Comparison of ENCODE assay signal across 11 cellular contexts in the genomic region with DNA sequence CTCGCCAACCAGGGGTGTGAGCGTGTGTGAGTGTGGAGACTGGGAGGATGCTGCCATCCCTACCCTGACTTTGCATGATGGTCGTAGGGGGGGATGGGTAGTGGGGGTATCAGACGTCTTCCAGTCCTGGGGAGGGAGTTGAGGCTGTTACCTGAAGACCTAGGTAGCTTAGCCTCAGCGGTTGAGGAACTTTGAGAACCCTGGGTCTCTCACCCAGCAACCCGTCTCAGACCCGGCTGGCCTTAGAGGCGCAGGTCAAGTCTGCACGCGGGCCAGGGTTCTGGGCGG. TPM values are rescaled to one million over a fixed set of nuclear protein-coding genes. Genes with fewer than 3 reads are reported as not detected.
DNase-seq lines count a peak whose midpoint lies in the region; ATAC-seq, FAIRE-seq and TF ChIP-seq lines count a peak whose summit lies in the region.
"Had no signal": no experiment of that assay in that cellular context is flagged by ENCODE, and none has a peak within 500 bp of the region (broad histone marks: within the 10 kb centered on the region; RNA-seq: fewer than 3 reads in every experiment).

No MANE protein-coding gene starts in this region.

- H2AK5ac ChIP-seq in trophoblast cell (ENCODE audit: low read length), result no peak overlapping the region

- peak overlapping the region; percentile 84 for H3K4me3 Mint-ChIP-seq in endodermal cell

- peak overlapping the region; percentile 44 for H2BK12ac ChIP-seq in trophoblast cell (ENCODE audit: low read length)

- H2BK120ac ChIP-seq in trophoblast cell (ENCODE audit: insufficient read depth, low read length, poor library complexity), result no peak overlapping the region

- peak overlapping the region; percentile 39 for H3K9ac ChIP-seq in HUES6 (ENCODE audit: low read length)
- H3K9ac ChIP-seq in endodermal cell (ENCODE audit: extremely low read depth, low read length, poor library complexity, severe bottlenecking), result no peak overlapping the region
- peak overlapping the region; percentile 30 for H3K9ac ChIP-seq in trophoblast cell (ENCODE audit: low read length)

- H3K4me2 ChIP-seq in trophoblast cell (ENCODE audit: low read length), result peak overlapping the region; percentile 95

- H4K12ac ChIP-seq in trophoblast cell (ENCODE audit: low read depth, low read length), result no peak overlapping the region

- H3K14ac ChIP-seq in trophoblast cell (ENCODE audit: low read length), result peak overlapping the region; percentile 29

- 17 to 18% methylated on average over 2 to 11 of the region's 11 CpGs for WGBS in endodermal cell (ENCODE audit: insufficient coverage in 1 of 2, insufficient read length in 1 of 2), 2 experiments
- WGBS in trophoblast cell (ENCODE audit: extremely low coverage, insufficient coverage, insufficient read length), result no CpG with 5 or more reads among the region's 11 CpGs

- FAIRE-seq in HTR-8/SVneo (lab: Jason Lieb, UNC), result no peak

- H3K79me2 ChIP-seq in trophoblast cell (ENCODE audit: control insufficient read depth, insufficient read depth, low read length, poor library complexity), result peaks cover 26% of the 10 kb centered on the region

- H3K27ac ChIP-seq in HUES6 (ENCODE audit: low read depth, low read length), result no peak overlapping the region
- no peak overlapping the region for H3K27ac ChIP-seq in endodermal cell (ENCODE audit: low read depth, low read length)
- H3K27ac ChIP-seq in trophoblast cell (ENCODE audit: low read depth, low read length), result peak overlapping the region; percentile 84

- peaks cover 33% of the 10 kb centered on the region for H3K4me1 Mint-ChIP-seq in endodermal cell

- peaks cover 3% of the 10 kb centered on the region for H3K27me3 Mint-ChIP-seq in endodermal cell (ENCODE audit: insufficient read depth)
- H3K27me3 Mint-ChIP-seq: activated CD8-positive, alpha-beta memory T cell treated with anti-CD3 and anti-CD28 coated beads, Interleukin-2, amount 10 ng/mL, durations not matched to agents 7 days and 5 days had no signal

- H3K36me3 ChIP-seq in BE2C (peaks cover 37% of the 10 kb centered on the region), HUES6 (ENCODE audit: control insufficient read depth, insufficient read depth, low read length) (peaks cover 26% of the 10 kb centered on the region), endodermal cell (ENCODE audit: control insufficient read depth, insufficient read depth, low read length) (peaks cover 25% of the 10 kb centered on the region), trophoblast cell (ENCODE audit: control insufficient read depth in 1 of 2, insufficient read depth in 2 of 2, low read length in 2 of 2) (peaks cover 33 to 36% of the 10 kb centered on the region in 2 experiments)

- peak overlapping the region; percentile 62 for H3K23ac ChIP-seq in trophoblast cell (ENCODE audit: low read length)

- DNase-seq in BE2C (no peak), endodermal cell (no peak), trophoblast cell (no peak), SHP77 treated with DMSO at 0.1 percent for 48 hours (lab: John Stamatoyannopoulos, UW) (no peak), HTR-8/SVneo (ENCODE audit: insufficient read length, low spot score) (no peak)
- DNase-seq: activated CD8-positive, alpha-beta memory T cell treated with anti-CD3 and anti-CD28 coated beads, Interleukin-2, amount 10 ng/mL, durations not matched to agents 7 days and 5 days; NCI-H2081 had no signal

- peaks cover 45% of the 10 kb centered on the region for H3K79me1 ChIP-seq in trophoblast cell (ENCODE audit: low read length)

- H4K8ac ChIP-seq in trophoblast cell (ENCODE audit: low read depth, low read length), result no peak overlapping the region

- H3K9me3 Mint-ChIP-seq in endodermal cell, result no peaks in the 10 kb centered on the region

- peak overlapping the region; percentile 17 for H3K18ac ChIP-seq in trophoblast cell (ENCODE audit: low read length)

- H2BK5ac ChIP-seq in trophoblast cell (ENCODE audit: low read depth, low read length, poor library complexity), result no peak overlapping the region

- peak overlapping the region; percentile 70 for H4K91ac ChIP-seq in trophoblast cell (ENCODE audit: low read depth, low read length)

- no peaks in the 10 kb centered on the region for H3K9me3 ChIP-seq in BE2C
- H3K9me3 ChIP-seq in HUES6 (ENCODE audit: control insufficient read depth, insufficient read depth, low read depth, low read length), result no peaks in the 10 kb centered on the region
- H3K9me3 ChIP-seq in endodermal cell (ENCODE audit: control insufficient read depth, low read length), result no peaks in the 10 kb centered on the region
- no peaks in the 10 kb centered on the region for H3K9me3 ChIP-seq in trophoblast cell (ENCODE audit: insufficient read depth, low read depth, low read length)

- H2AFZ ChIP-seq in trophoblast cell (ENCODE audit: insufficient read depth, low read length, poor library complexity), result no peak overlapping the region

- ATAC-seq in HG03460 (IDR thresholded peaks at IDR 0.05; ENCODE audit: unreplicated experiment), result no peak
- no peak for ATAC-seq in GM18520 (IDR thresholded peaks at IDR 0.05; ENCODE audit: unreplicated experiment)
- ATAC-seq: activated CD8-positive, alpha-beta memory T cell treated with anti-CD3 and anti-CD28 coated beads, Interleukin-2, amount 10 ng/mL, durations not matched to agents 7 days and 5 days; sciatic nerve had no signal

- H3K27me3 ChIP-seq in BE2C (no peaks in the 10 kb centered on the region), HUES6 (ENCODE audit: control insufficient read depth, insufficient read depth, low read length) (0 out of 2 replicates have a peak, but pooled peaks cover under 1% of the 10 kb centered on the region), endodermal cell (ENCODE audit: control insufficient read depth, insufficient read depth, low read length, poor library complexity, severe bottlenecking) (no peaks in the 10 kb centered on the region), trophoblast cell (ENCODE audit: insufficient read depth, low read length) (no peaks in the 10 kb centered on the region)

- H3K36me3 Mint-ChIP-seq in endodermal cell (ENCODE audit: low read depth), result peaks cover 17% of the 10 kb centered on the region

- H3K4me1 ChIP-seq in BE2C (peaks cover 21% of the 10 kb centered on the region), HUES6 (ENCODE audit: control insufficient read depth, insufficient read depth, low read length) (peaks cover 36% of the 10 kb centered on the region), endodermal cell (ENCODE audit: control insufficient read depth, insufficient read depth, low read length) (peaks cover 18% of the 10 kb centered on the region), trophoblast cell (ENCODE audit: control insufficient read depth in 1 of 2, insufficient read depth in 2 of 2, low read length in 2 of 2) (peaks cover 42 to 45% of the 10 kb centered on the region in 2 experiments)

- TF ChIP-seq CTCF in BE2C (IDR thresholded peaks at IDR 0.05; ENCODE audit: low read depth, low read length) (no peak), endodermal cell (conservative IDR thresholded peaks at IDR 0.05) (no peak)

- H3K27ac Mint-ChIP-seq in endodermal cell, result peak overlapping the region; percentile 87
- H3K27ac Mint-ChIP-seq: activated CD8-positive, alpha-beta memory T cell treated with anti-CD3 and anti-CD28 coated beads, Interleukin-2, amount 10 ng/mL, durations not matched to agents 7 days and 5 days had no signal

- H3K4me3 ChIP-seq in BE2C (ENCODE audit: low read depth, low read length), result peak overlapping the region; percentile 94
- peak overlapping the region; percentile 86 for H3K4me3 ChIP-seq in HUES6 (ENCODE audit: low read depth, low read length)
- H3K4me3 ChIP-seq in endodermal cell (ENCODE audit: low read length), result peak overlapping the region; percentile 94
- no peak overlapping the region for H3K4me3 ChIP-seq in trophoblast cell (ENCODE audit: low read depth, low read length)

- H3K4ac ChIP-seq in trophoblast cell (ENCODE audit: low read depth, low read length), result peak overlapping the region; percentile 22

RNA-seq across cellular contexts. Expression of a gene that starts 2.7 kb away (rescaled TPM):
- 621 TPM for polyA plus RNA-seq in BE2C (2012; ENCODE audit: insufficient read depth, insufficient read length, low read depth)
- 100 to 1,000 TPM; 265 to 284 TPM for total RNA-seq in endodermal cell
- 88.2 TPM for polyA plus RNA-seq in endodermal cell (2013, experiment 1 of 2)
- 83.1 TPM for polyA plus RNA-seq in endodermal cell (2013, experiment 2 of 2)
- 225 and 252 TPM in 2 replicates for polyA plus RNA-seq in trophoblast cell (2013)

RNA-seq across cellular contexts. Expression of a gene that starts 4.4 kb away (rescaled TPM):
- 56.3 TPM for polyA plus RNA-seq in BE2C (2012; ENCODE audit: insufficient read depth, insufficient read length, low read depth)
- total RNA-seq in endodermal cell, result 10 to 100 TPM; 22.2 to 25.2 TPM
- polyA plus RNA-seq in endodermal cell (2013, experiment 1 of 2), result 22.0 TPM
- 18.7 TPM for polyA plus RNA-seq in endodermal cell (2013, experiment 2 of 2)
- polyA plus RNA-seq in trophoblast cell (2013), result 22.3 and 22.9 TPM in 2 replicates

RNA-seq across cellular contexts. Expression of a gene that starts 13.7 kb away (rescaled TPM):
- 5.9 TPM for polyA plus RNA-seq in BE2C (2012; ENCODE audit: insufficient read depth, insufficient read length, low read depth)
- total RNA-seq in endodermal cell, result 1 to 10 TPM; 2.5 to 3.0 TPM
- polyA plus RNA-seq in endodermal cell (2013, experiment 1 of 2), result 5.1 TPM
- 4.0 TPM for polyA plus RNA-seq in endodermal cell (2013, experiment 2 of 2)
- 7.7 and 7.9 TPM in 2 replicates for polyA plus RNA-seq in trophoblast cell (2013)

RNA-seq across cellular contexts. Expression of a gene that starts 18.6 kb away (rescaled TPM):
- 267 TPM for polyA plus RNA-seq in BE2C (2012; ENCODE audit: insufficient read depth, insufficient read length, low read depth)
- 10 to 100 TPM; 64.0 to 71.0 TPM for total RNA-seq in endodermal cell
- polyA plus RNA-seq in endodermal cell (2013, experiment 1 of 2), result 62.8 TPM
- polyA plus RNA-seq in endodermal cell (2013, experiment 2 of 2), result 53.4 TPM
- 59.7 and 61.2 TPM in 2 replicates for polyA plus RNA-seq in trophoblast cell (2013)

RNA-seq across cellular contexts. Expression of a gene that starts 21.2 kb away (rescaled TPM):
- polyA plus RNA-seq in BE2C (2012; ENCODE audit: insufficient read depth, insufficient read length, low read depth), result 203 TPM
- total RNA-seq in endodermal cell, result 10 to 100 TPM; 48.1 to 52.6 TPM
- polyA plus RNA-seq in endodermal cell (2013, experiment 1 of 2), result 42.7 TPM
- polyA plus RNA-seq in endodermal cell (2013, experiment 2 of 2), result 41.2 TPM
- polyA plus RNA-seq in trophoblast cell (2013), result 82.7 and 85.1 TPM in 2 replicates
